9 cellular contexts compared by ENCODE assay signal in the genomic region with DNA sequence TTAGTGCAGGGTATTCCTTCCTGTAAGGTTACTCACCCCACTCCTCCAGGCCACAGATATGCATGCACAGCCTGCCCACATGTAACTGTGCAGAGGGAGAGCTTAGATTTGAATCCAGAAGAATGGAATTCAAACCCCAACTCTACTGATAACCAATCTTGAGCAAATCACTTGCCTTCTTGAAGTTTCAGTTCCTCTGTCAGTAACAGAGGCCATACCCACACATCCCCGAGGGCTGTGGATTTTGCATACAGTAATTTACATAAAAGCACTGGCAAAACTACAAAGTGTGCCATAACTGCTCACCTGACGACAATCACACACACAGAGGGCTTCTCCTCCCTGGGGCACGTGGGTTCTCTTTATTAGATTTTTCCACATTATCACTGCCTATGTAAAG. TPM values are rescaled to one million over a fixed set of nuclear protein-coding genes. Genes with fewer than 3 reads are reported as not detected.
DNase-seq lines count a peak whose midpoint lies in the region; ATAC-seq and TF ChIP-seq lines count a peak whose summit lies in the region.
"Had no signal": no experiment of that assay in that cellular context is flagged by ENCODE, and none has a peak within 500 bp of the region (broad histone marks: within the 10 kb centered on the region; RNA-seq: fewer than 3 reads in every experiment).

No MANE protein-coding gene starts in this region.

- H3K27ac Mint-ChIP-seq in activated CD4-positive, alpha-beta T cell treated with anti-CD3 and anti-CD28 coated beads for 36 hours, result peak overlapping the region; percentile 95
- H3K27ac Mint-ChIP-seq in stimulated activated effector memory CD8-positive, alpha-beta T cell treated with anti-CD3 and anti-CD28 coated beads, Interleukin-12 subunit alpha, Interleukin-12 subunit beta, amount 100 ng/mL, for 72 hours, result peak overlapping the region; percentile 60

- no peak overlapping the region for H3K4me3 ChIP-seq in tibial artery

- H3K9me3 Mint-ChIP-seq in activated CD4-positive, alpha-beta T cell treated with anti-CD3 and anti-CD28 coated beads for 36 hours (ENCODE audit: low read depth), result no peaks in the 10 kb centered on the region
- no peaks in the 10 kb centered on the region for H3K9me3 Mint-ChIP-seq in stimulated activated effector memory CD8-positive, alpha-beta T cell treated with anti-CD3 and anti-CD28 coated beads, Interleukin-12 subunit alpha, Interleukin-12 subunit beta, amount 100 ng/mL, for 72 hours

- H3K4me1 ChIP-seq in tibial artery, result no peaks in the 10 kb centered on the region

- no peaks in the 10 kb centered on the region for H3K27me3 ChIP-seq in tibial artery

- TF ChIP-seq CTCF in tibial artery (IDR thresholded peaks at IDR 0.05), result no peak

- intact Hi-C loops in activated CD4-positive, alpha-beta T cell treated with anti-CD3 and anti-CD28 coated beads for 36 hours (cut with DNase I, micrococcal nuclease), result loop anchor here (1.0 to 5.0 kb wide), 6 partner anchors 7 to 128 kb away; no protein-coding TSS in a partner anchor
- intact Hi-C loops in tibial artery (cut with DNase I; ENCODE audit: low total_unique reads), result no loop called here

- peak overlapping the region; percentile 42 for H3K4me3 Mint-ChIP-seq in activated CD4-positive, alpha-beta T cell treated with anti-CD3 and anti-CD28 coated beads for 36 hours
- peak overlapping the region; percentile 70 for H3K4me3 Mint-ChIP-seq in stimulated activated effector memory CD8-positive, alpha-beta T cell treated with anti-CD3 and anti-CD28 coated beads, Interleukin-12 subunit alpha, Interleukin-12 subunit beta, amount 100 ng/mL, for 72 hours

- no peaks in the 10 kb centered on the region for H3K36me3 ChIP-seq in tibial artery

- peaks cover 99% of the 10 kb centered on the region for H3K4me1 Mint-ChIP-seq in activated CD4-positive, alpha-beta T cell treated with anti-CD3 and anti-CD28 coated beads for 36 hours
- peaks cover 99% of the 10 kb centered on the region for H3K4me1 Mint-ChIP-seq in stimulated activated effector memory CD8-positive, alpha-beta T cell treated with anti-CD3 and anti-CD28 coated beads, Interleukin-12 subunit alpha, Interleukin-12 subunit beta, amount 100 ng/mL, for 72 hours

- H3K9me3 ChIP-seq in tibial artery, result no peaks in the 10 kb centered on the region

- H3K36me3 Mint-ChIP-seq in activated CD4-positive, alpha-beta T cell treated with anti-CD3 and anti-CD28 coated beads for 36 hours (ENCODE audit: low read depth), result peaks cover 72% of the 10 kb centered on the region
- H3K36me3 Mint-ChIP-seq in stimulated activated effector memory CD8-positive, alpha-beta T cell treated with anti-CD3 and anti-CD28 coated beads, Interleukin-12 subunit alpha, Interleukin-12 subunit beta, amount 100 ng/mL, for 72 hours, result peaks cover 100% of the 10 kb centered on the region

- POLR2A ChIA-PET in activated CD4-positive, alpha-beta T cell treated with anti-CD3 and anti-CD28 coated beads for 36 hours (lab: Charles Lee), result interaction anchor here (1.1 to 6.3 kb wide), 7 partner anchors 10 to 280 kb away, joined by 4 to 57 read pairs (median 11); partner anchors contain the start of genes CD247 and CREG1

- peak; percentile 56 for DNase-seq in activated CD4-positive, alpha-beta T cell treated with anti-CD3 and anti-CD28 coated beads for 36 hours
- DNase-seq in activated CD4-positive, alpha-beta T cell treated with anti-CD3 and anti-CD28 coated beads, Interleukin-2, amount 50 U/mL, for 1 hour, result no peak
- peak; percentile 97 for DNase-seq in NCI-H526 treated with DMSO at 0.1 percent for 48 hours (lab: John Stamatoyannopoulos, UW)
- peak in 1 of 2 donors; percentile 51 for DNase-seq in stimulated activated effector memory CD8-positive, alpha-beta T cell treated with anti-CD3 and anti-CD28 coated beads, Interleukin-12 subunit alpha, Interleukin-12 subunit beta, amount 100 ng/mL, for 72 hours (ENCODE audit: low spot score in 2 of 2)
- no peak for DNase-seq in tibial artery
- no peak for DNase-seq in middle frontal gyrus (ENCODE audit: extremely low spot score, low spot score)
- DNase-seq in NCI-H1092 treated with DMSO at 0.1 percent for 48 hours (lab: John Stamatoyannopoulos, UW), result no peak

- no peaks in the 10 kb centered on the region for H3K27me3 Mint-ChIP-seq in activated CD4-positive, alpha-beta T cell treated with anti-CD3 and anti-CD28 coated beads for 36 hours

- CTCF ChIA-PET in activated CD4-positive, alpha-beta T cell treated with anti-CD3 and anti-CD28 coated beads for 36 hours (lab: Charles Lee), result interaction anchor here (0.6 to 5.6 kb wide), 19 partner anchors 9 to 742 kb away, joined by 3 to 62 read pairs (median 5); partner anchors contain the start of gene CD247

- ATAC-seq in activated CD4-positive, alpha-beta T cell treated with anti-CD3 and anti-CD28 coated beads for 36 hours, result peak; percentile 57
- ATAC-seq in HG02763 (IDR thresholded peaks at IDR 0.05; ENCODE audit: unreplicated experiment), result peak; percentile 97
- ATAC-seq in stimulated activated effector memory CD8-positive, alpha-beta T cell treated with anti-CD3 and anti-CD28 coated beads, Interleukin-12 subunit alpha, Interleukin-12 subunit beta, amount 100 ng/mL, for 72 hours, result peak; percentile 48

- H3K27ac ChIP-seq in tibial artery, result no peak overlapping the region

RNA-seq across cellular contexts. Expression of gene CD247, which starts 18.7 kb away (rescaled TPM):
- total RNA-seq in activated CD4-positive, alpha-beta T cell treated with anti-CD3 and anti-CD28 coated beads for 36 hours, result 100 to 1,000 TPM; 149 TPM
- total RNA-seq: LHCN-M2 had no signal

RNA-seq across cellular contexts. Expression of gene CREG1, which starts 53.9 kb away (rescaled TPM):
- 1 to 10 TPM; 8.8 to 9.4 TPM for total RNA-seq in activated CD4-positive, alpha-beta T cell treated with anti-CD3 and anti-CD28 coated beads for 36 hours

Comparison
In these comparisons a context has a peak if more than half of its experiments do, and no peak if none do; other contexts are left out.
1. DNase-seq: peak in activated CD4-positive, alpha-beta T cell treated with anti-CD3 and anti-CD28 coated beads for 36 hours (single experiment) and NCI-H526 treated with DMSO at 0.1 percent for 48 hours (single experiment); none in activated CD4-positive, alpha-beta T cell treated with anti-CD3 and anti-CD28 coated beads, Interleukin-2, amount 50 U/mL, for 1 hour (single experiment), tibial artery (0 of 2), middle frontal gyrus (single experiment) and NCI-H1092 treated with DMSO at 0.1 percent for 48 hours (single experiment).
2. Peak in every context shown above with its lines, with median percentiles within 50 percentile points of each other: ATAC-seq.